ENCODE assay signal across 13 cellular contexts in genomic region chr1:67479146-67479891, GRCh38. TPM values are rescaled to one million over a fixed set of nuclear protein-coding genes. Genes with fewer than 3 reads are reported as not detected.
A peak's percentile ranks its signal among the peaks of the same experiment; 100 is the strongest.
DNase-seq lines count a peak whose midpoint lies in the region; ATAC-seq and TF ChIP-seq lines count a peak whose summit lies in the region.
"Had no signal": no experiment of that assay in that cellular context is flagged by ENCODE, and none has a peak within 500 bp of the region (broad histone marks: within the 10 kb centered on the region; RNA-seq: fewer than 3 reads in every experiment).

No MANE protein-coding gene starts in this region.

- peak; percentile 98 for ATAC-seq in activated CD4-positive, alpha-beta T cell treated with anti-CD3 and anti-CD28 coated beads for 36 hours
- ATAC-seq in SK-N-SH treated with all-trans-retinoic acid at 6 μM for 48 hours (peak; percentile 89), left cardiac atrium (peak; percentile 68 to 91)

- no peak overlapping the region for H3K27ac ChIP-seq in stomach
- H3K27ac ChIP-seq: A549 had no signal

- DNase-seq in activated CD4-positive, alpha-beta T cell treated with anti-CD3 and anti-CD28 coated beads for 36 hours: peak; percentile 60
- no peak for DNase-seq in activated CD4-positive, alpha-beta T cell treated with anti-CD3 and anti-CD28 coated beads, Interleukin-2, amount 50 U/mL, for 4 hours
- DNase-seq in left cardiac atrium (peak; percentile 29), stomach (peak; percentile 57), SK-N-DZ (ENCODE audit: low spot score) (no peak), NCI-H187 treated with DMSO at 0.1 percent for 48 hours (lab: John Stamatoyannopoulos, UW) (no peak)
- DNase-seq in activated CD4-positive, alpha-beta T cell treated with anti-CD3 and anti-CD28 coated beads, Interleukin-2, amount 50 U/mL, for 1 hour: no peak
- DNase-seq: activated B cell treated with CpG ODN at 0.5 μM for 24 hours, cortex of kidney, mesenchymal stem cell, NCI-H2081 treated with DMSO at 0.1 percent for 48 hours had no signal

- WGBS in stomach, 5 donors: 35 to 42% (median 39%) methylated on average over 10 of the region's 10 CpGs

- H3K4me3 Mint-ChIP-seq in activated CD4-positive, alpha-beta T cell treated with anti-CD3 and anti-CD28 coated beads for 36 hours: no peak overlapping the region
- H3K4me3 Mint-ChIP-seq: activated B cell treated with CpG ODN at 0.5 μM for 24 hours had no signal

- CTCF ChIA-PET in activated CD4-positive, alpha-beta T cell treated with anti-CD3 and anti-CD28 coated beads for 36 hours (lab: Charles Lee): interaction anchor here (0.8 kb wide), 1 partner anchor 281 kb away, joined by 5 read pairs; no protein-coding TSS in a partner anchor

- TF ChIP-seq POLR2A in stomach (IDR thresholded peaks at IDR 0.05): no peak

- peaks cover 10% of the 10 kb centered on the region for H3K4me1 Mint-ChIP-seq in activated CD4-positive, alpha-beta T cell treated with anti-CD3 and anti-CD28 coated beads for 36 hours
- H3K4me1 Mint-ChIP-seq: activated B cell treated with CpG ODN at 0.5 μM for 24 hours had no signal

- intact Hi-C loops in activated CD4-positive, alpha-beta T cell treated with anti-CD3 and anti-CD28 coated beads for 36 hours (cut with DNase I, micrococcal nuclease): loop anchor here in 1 of 2 experiments (2.0 kb wide), 1 partner anchor 49 kb away; the partner anchor contains the start of gene SERBP1
- intact Hi-C loops in left cardiac atrium (cut with DNase I) (no loop called here), stomach (cut with DNase I; ENCODE audit: low total_unique reads) (no loop called here)

- H3K27ac Mint-ChIP-seq in activated CD4-positive, alpha-beta T cell treated with anti-CD3 and anti-CD28 coated beads for 36 hours: peak overlapping the region; percentile 55
- H3K27ac Mint-ChIP-seq: activated B cell treated with CpG ODN at 0.5 μM for 24 hours had no signal

- peaks cover 6% of the 10 kb centered on the region for H3K27me3 Mint-ChIP-seq in activated CD4-positive, alpha-beta T cell treated with anti-CD3 and anti-CD28 coated beads for 36 hours

- H3K4me3 ChIP-seq in stomach: no peak overlapping the region
- H3K4me3 ChIP-seq: A549 had no signal

- H3K36me3 ChIP-seq in stomach: no peaks in the 10 kb centered on the region

- H3K4me1 ChIP-seq in stomach: peaks cover 0 to 9% (median 8%) of the 10 kb centered on the region in 4 donors
- H3K4me1 ChIP-seq: A549 had no signal

- TF ChIP-seq EP300 in stomach (IDR thresholded peaks at IDR 0.05): no peak

- no peak for TF ChIP-seq CTCF in stomach (IDR thresholded peaks at IDR 0.05)

- POLR2A ChIA-PET in activated CD4-positive, alpha-beta T cell treated with anti-CD3 and anti-CD28 coated beads for 36 hours (lab: Charles Lee): interaction anchor here (0.6 kb wide), 1 partner anchor 733 kb away, joined by 3 read pairs; no protein-coding TSS in a partner anchor

- no peaks in the 10 kb centered on the region for H3K9me3 Mint-ChIP-seq in activated CD4-positive, alpha-beta T cell treated with anti-CD3 and anti-CD28 coated beads for 36 hours (ENCODE audit: low read depth)
- H3K9me3 Mint-ChIP-seq: activated B cell treated with CpG ODN at 0.5 μM for 24 hours had no signal

- H3K36me3 Mint-ChIP-seq in activated CD4-positive, alpha-beta T cell treated with anti-CD3 and anti-CD28 coated beads for 36 hours (ENCODE audit: low read depth): no peaks in the 10 kb centered on the region

- no peaks in the 10 kb centered on the region for H3K9me3 ChIP-seq in stomach
- H3K9me3 ChIP-seq: A549 had no signal

- H3K27me3 ChIP-seq in stomach: no peaks in the 10 kb centered on the region

TF ChIP-seq in SK-N-SH treated with all-trans-retinoic acid at 6 μM for 48 hours, 23 proteins besides CTCF, POLR2A, EP300 and RAD21:
- TF ChIP-seq CREB5 (CRISPR knock-in tag; IDR thresholded peaks at IDR 0.05; ENCODE audit: low read depth): no peak
- no peak for TF ChIP-seq OSR1 (CRISPR knock-in tag; IDR thresholded peaks at IDR 0.05)
- TF ChIP-seq TOX (CRISPR knock-in tag; IDR thresholded peaks at IDR 0.05; ENCODE audit: borderline replicate concordance): no peak
- TF ChIP-seq ZNF8 (CRISPR knock-in tag; IDR thresholded peaks at IDR 0.05): no peak
- no peak for TF ChIP-seq GLIS3 (CRISPR knock-in tag; IDR thresholded peaks at IDR 0.05)
- no peak for TF ChIP-seq ZFP30 (CRISPR knock-in tag; IDR thresholded peaks at IDR 0.05)

RNA-seq across cellular contexts. Expression of gene SERBP1, which starts 49.1 kb away (rescaled TPM):
- 100 to 1,000 TPM; 433 to 510 TPM for total RNA-seq in activated CD4-positive, alpha-beta T cell treated with anti-CD3 and anti-CD28 coated beads for 36 hours
- 100 to 1,000 TPM; 103 to 122 TPM for total RNA-seq in left cardiac atrium
- 100 to 1,000 TPM in 3 of 5 donors, 10 to 100 TPM in 2; 66.1 to 240 (median 146) TPM for total RNA-seq in stomach
- polyA plus RNA-seq in stomach: 100 to 1,000 TPM in 2 of 3 donors, 10 to 100 TPM in 1; 92.9 to 155 (median 114) TPM
- polyA plus RNA-seq in SK-N-DZ (2014; cell fraction: cytosol; rRNA removed): 152 and 167 TPM in 2 replicates
- polyA plus RNA-seq in SK-N-DZ (2014; cell fraction: nucleus; rRNA removed): 82.0 and 88.0 TPM in 2 replicates

Comparison
In these comparisons a context has a peak if more than half of its experiments do, and no peak if none do; other contexts are left out.
1. DNase-seq: peak in activated CD4-positive, alpha-beta T cell treated with anti-CD3 and anti-CD28 coated beads for 36 hours (single experiment), left cardiac atrium (single experiment) and stomach (single experiment); none in activated CD4-positive, alpha-beta T cell treated with anti-CD3 and anti-CD28 coated beads, Interleukin-2, amount 50 U/mL, for 4 hours (0 of 2), SK-N-DZ (single experiment), NCI-H187 treated with DMSO at 0.1 percent for 48 hours (single experiment) and activated CD4-positive, alpha-beta T cell treated with anti-CD3 and anti-CD28 coated beads, Interleukin-2, amount 50 U/mL, for 1 hour (single experiment).
2. Peak in every context shown above with its lines, with median percentiles within 50 percentile points of each other: ATAC-seq.